8 cellular contexts compared by ENCODE assay signal in genomic region chr3:53196575-53197407, GRCh38. TPM values are rescaled to one million over a fixed set of nuclear protein-coding genes. Genes with fewer than 3 reads are reported as not detected.
DNase-seq lines count a peak whose midpoint lies in the region; ATAC-seq and TF ChIP-seq lines count a peak whose summit lies in the region.

No MANE protein-coding gene starts in this region.

- peak overlapping the region; percentile 1 for H2AFZ ChIP-seq in GM23338

- POLR2A ChIA-PET in BJ (lab: Charles Lee): no interaction called here

- H3K4me3 Mint-ChIP-seq in GM23338: peak overlapping the region; percentile 7; the same call in 1 of the 3 replicates

- CTCF ChIA-PET in BJ (lab: Yijun Ruan, JAX): interaction anchor here (0.6 to 12.6 kb wide), 36 partner anchors 8 to 147 kb away, joined by 3 to 206 read pairs (median 5); partner anchors contain the start of gene PRKCD

- no peaks in the 10 kb centered on the region for H4K20me1 ChIP-seq in GM23338 (replicated peaks; ENCODE audit: insufficient read depth)

- H3K27me3 ChIP-seq in BJ (ENCODE audit: control insufficient read depth, insufficient read depth, low read length): no peaks in the 10 kb centered on the region
- H3K27me3 ChIP-seq in GM23338 (ENCODE audit: insufficient read depth): no peaks in the 10 kb centered on the region

- H3F3A ChIP-seq in GM23338 (replicated peaks; ENCODE audit: low read depth): 0 out of 2 replicates have a peak, but pooled peaks cover 5% of the 10 kb centered on the region

- H3K36me3 ChIP-seq in BJ (ENCODE audit: control insufficient read depth, insufficient read depth, low read length): peaks cover 4% of the 10 kb centered on the region
- H3K36me3 ChIP-seq in GM23338 (ENCODE audit: insufficient read depth): no peaks in the 10 kb centered on the region

- H3K4me2 ChIP-seq in GM23338: no peak overlapping the region; the same call in 1 of the 2 replicates

- no peaks in the 10 kb centered on the region for H3K79me2 ChIP-seq in GM23338 (replicated peaks; ENCODE audit: insufficient read depth)

- H3K4me1 Mint-ChIP-seq in GM23338: peaks cover 31% of the 10 kb centered on the region

- H3K9me3 Mint-ChIP-seq in GM23338: peaks cover 5% of the 10 kb centered on the region; the same call in 1 of the 3 replicates

- 0 out of 2 replicates have a peak overlapping the region, but pooled peaks have one; percentile 3 for H3K27ac ChIP-seq in GM23338 (ENCODE audit: low read depth)

- H3K36me3 Mint-ChIP-seq in GM23338 (ENCODE audit: low read depth): peaks cover 5% of the 10 kb centered on the region; the same call in 2 of the 3 replicates

- peak; percentile 8; the same call in 1 of the 2 replicates for TF ChIP-seq CTCF in BJ (IDR thresholded peaks at IDR 0.05; ENCODE audit: insufficient read depth, low read depth, low read length)
- TF ChIP-seq CTCF in GM23338 (conservative IDR thresholded peaks at IDR 0.05; ENCODE audit: low read depth in 2 of 2): peak; percentile 25 to 51; a peak in 3 of 4 replicates
- peak; percentile 18 for TF ChIP-seq CTCF in choroid plexus epithelial cell (conservative IDR thresholded peaks at IDR 0.05; ENCODE audit: low read depth, low read length)

- H3K4me1 ChIP-seq in GM23338 (ENCODE audit: insufficient read depth): peaks cover 13% of the 10 kb centered on the region

- DNase-seq in BJ (ENCODE audit: low read depth) (peak; percentile 7), GM23338 (ENCODE audit: low spot score) (peak; percentile 81), SIG-M5 treated with dmso at 0.1 percent for 504 hours (lab: John Stamatoyannopoulos, UW; ENCODE audit: unreplicated experiment) (peak; percentile 79), choroid plexus epithelial cell (ENCODE audit: low read depth) (peak; percentile 83), NCI-H2029 (lab: John Stamatoyannopoulos, UW) (no peak)
- peak; percentile 26 to 31 for DNase-seq in stimulated activated CD4-positive, alpha-beta T cell treated with anti-CD3 and anti-CD28 coated beads, Interleukin-2, amount 100 ng/mL, for 48 hours

- H3K4me3 ChIP-seq in BJ (ENCODE audit: low read depth, low read length): no peak overlapping the region
- no peak overlapping the region for H3K4me3 ChIP-seq in GM23338
- no peak overlapping the region for H3K4me3 ChIP-seq in choroid plexus epithelial cell (ENCODE audit: low read depth, low read length)

- no peak overlapping the region; the same call in 1 of the 2 replicates for H3K27ac Mint-ChIP-seq in GM23338

- H3K9me2 ChIP-seq in GM23338 (ENCODE audit: insufficient read depth): no peaks in the 10 kb centered on the region

- H3K27me3 Mint-ChIP-seq in GM23338 (ENCODE audit: insufficient read depth, low read depth, poor library complexity): peaks cover 14% of the 10 kb centered on the region

- ATAC-seq in GM23338: peak; percentile 8
- no peak for ATAC-seq in HG02981 (IDR thresholded peaks at IDR 0.05; ENCODE audit: unreplicated experiment)
- no peak for ATAC-seq in GM21515 (IDR thresholded peaks at IDR 0.05; ENCODE audit: unreplicated experiment)

TF ChIP-seq in GM23338, 12 proteins besides CTCF, POLR2A, EP300 and RAD21 (continues in another document):
- TF ChIP-seq ZNF114 (CRISPR knock-in tag; IDR thresholded peaks at IDR 0.05) (no peak), EZH2 (IDR thresholded peaks at IDR 0.05; ENCODE audit: low read depth, unreplicated experiment) (no peak), ZNF331 (CRISPR knock-in tag; IDR thresholded peaks at IDR 0.05; ENCODE audit: low read depth) (no peak), JUNB (IDR thresholded peaks at IDR 0.05; ENCODE audit: unreplicated experiment) (no peak), POLR2AphosphoS5 (IDR thresholded peaks at IDR 0.05; ENCODE audit: low read depth) (no peak), NANOG (IDR thresholded peaks at IDR 0.05; ENCODE audit: borderline replicate concordance) (no peak), ZNF462 (CRISPR knock-in tag; IDR thresholded peaks at IDR 0.05) (no peak), EZH2phosphoT487 (IDR thresholded peaks at IDR 0.05; ENCODE audit: unreplicated experiment) (no peak), CREB1 (CRISPR knock-in tag; IDR thresholded peaks at IDR 0.05; ENCODE audit: low read depth) (no peak)
- TF ChIP-seq, protein P1, sequence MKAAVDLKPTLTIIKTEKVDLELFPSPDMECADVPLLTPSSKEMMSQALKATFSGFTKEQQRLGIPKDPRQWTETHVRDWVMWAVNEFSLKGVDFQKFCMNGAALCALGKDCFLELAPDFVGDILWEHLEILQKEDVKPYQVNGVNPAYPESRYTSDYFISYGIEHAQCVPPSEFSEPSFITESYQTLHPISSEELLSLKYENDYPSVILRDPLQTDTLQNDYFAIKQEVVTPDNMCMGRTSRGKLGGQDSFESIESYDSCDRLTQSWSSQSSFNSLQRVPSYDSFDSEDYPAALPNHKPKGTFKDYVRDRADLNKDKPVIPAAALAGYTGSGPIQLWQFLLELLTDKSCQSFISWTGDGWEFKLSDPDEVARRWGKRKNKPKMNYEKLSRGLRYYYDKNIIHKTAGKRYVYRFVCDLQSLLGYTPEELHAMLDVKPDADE (IDR thresholded peaks at IDR 0.05): no peak

RNA-seq across cellular contexts. Expression of gene PRKCD, which starts 35.8 kb away (rescaled TPM):
- polyA plus RNA-seq in BJ (2011; rRNA removed) (24.2 and 33.5 TPM in 2 replicates), GM23338 (2016; fragmentation: Nextera tagmentation; extraction: Ambion mirVana) (11.3 and 12.5 TPM in 2 replicates)
- polyA minus RNA-seq in BJ (2011; rRNA and poly(A)+ RNA removed): 19.0 and 23.6 TPM in 2 replicates
- total RNA-seq in GM23338 (2014; rRNA removed; shearing (Covaris generic)): 10.2 and 11.8 TPM in 2 replicates

RNA-seq across cellular contexts. Expression of gene TKT, which starts 59.0 kb away (rescaled TPM):
- 216 and 305 TPM in 2 replicates for polyA plus RNA-seq in BJ (2011; rRNA removed)
- 187 TPM in 2 replicates for polyA minus RNA-seq in BJ (2011; rRNA and poly(A)+ RNA removed)
- 1,229 and 1,411 TPM in 2 replicates for total RNA-seq in GM23338 (2014; rRNA removed; shearing (Covaris generic))
- 584 and 604 TPM in 2 replicates for polyA plus RNA-seq in GM23338 (2016; fragmentation: Nextera tagmentation; extraction: Ambion mirVana)
